9 cellular contexts compared by ENCODE assay signal in genomic region chrX:48531359-48531954, GRCh38. TPM values are rescaled to one million over a fixed set of nuclear protein-coding genes. Genes with fewer than 3 reads are reported as not detected.
DNase-seq lines count a peak whose midpoint lies in the region; ATAC-seq, FAIRE-seq and TF ChIP-seq lines count a peak whose summit lies in the region.
"Had no signal": no experiment of that assay in that cellular context is flagged by ENCODE, and none has a peak within 500 bp of the region (broad histone marks: within the 10 kb centered on the region; RNA-seq: fewer than 3 reads in every experiment).

No MANE protein-coding gene starts in this region.

- H3K27ac Mint-ChIP-seq in activated naive CD8-positive, alpha-beta T cell treated with anti-CD3 and anti-CD28 coated beads, Interleukin-2, amount 50 U/mL, for 24 hours: peak overlapping the region; percentile 78
- H3K27ac Mint-ChIP-seq in immature natural killer cell: peak overlapping the region; percentile 90 to 98 (median 97)

- ATAC-seq in A549 (peak; percentile 70 to 89; a peak in 4 of 6 replicates), GM21723 (IDR thresholded peaks at IDR 0.05; ENCODE audit: unreplicated experiment) (no peak), GM19395 (IDR thresholded peaks at IDR 0.05; ENCODE audit: unreplicated experiment) (no peak)
- peak; percentile 59 for ATAC-seq in activated naive CD8-positive, alpha-beta T cell treated with anti-CD3 and anti-CD28 coated beads, Interleukin-2, amount 50 U/mL, for 24 hours

- H3K27me3 Mint-ChIP-seq in activated naive CD8-positive, alpha-beta T cell treated with anti-CD3 and anti-CD28 coated beads, Interleukin-2, amount 50 U/mL, for 24 hours: no peaks in the 10 kb centered on the region
- peaks cover 0 to 3% (median 0%) of the 10 kb centered on the region in 3 donors for H3K27me3 Mint-ChIP-seq in immature natural killer cell (ENCODE audit: low read depth in 3 of 3)

- peaks cover 10% of the 10 kb centered on the region for H3K4me1 Mint-ChIP-seq in activated naive CD8-positive, alpha-beta T cell treated with anti-CD3 and anti-CD28 coated beads, Interleukin-2, amount 50 U/mL, for 24 hours
- peaks cover 25 to 27% of the 10 kb centered on the region in 2 donors for H3K4me1 Mint-ChIP-seq in immature natural killer cell

- no peak for TF ChIP-seq CTCF in A549 (IDR thresholded peaks at IDR 0.05)

- TF ChIP-seq EP300 in A549 (IDR thresholded peaks at IDR 0.05): no peak

- DNase-seq in A549 (ENCODE audit: low read depth in 1 of 2, low spot score in 1 of 2): peak; percentile 28 to 70
- peak; percentile 44 for DNase-seq in HPDE6-E6E7 (ENCODE audit: extremely low spot score)
- no peak for DNase-seq in activated naive CD8-positive, alpha-beta T cell treated with anti-CD3 and anti-CD28 coated beads, Interleukin-2, amount 50 U/mL, for 24 hours
- peak in 2 of 3 donors; percentile 40 to 53 for DNase-seq in immature natural killer cell
- no peak for DNase-seq in SHP77 treated with DMSO at 0.1 percent for 48 hours (lab: John Stamatoyannopoulos, UW)
- DNase-seq in NCI-H1417 treated with DMSO at 0.1 percent for 48 hours (lab: John Stamatoyannopoulos, UW): no peak

- no peaks in the 10 kb centered on the region for H3K9me3 Mint-ChIP-seq in activated naive CD8-positive, alpha-beta T cell treated with anti-CD3 and anti-CD28 coated beads, Interleukin-2, amount 50 U/mL, for 24 hours
- no peaks in the 10 kb centered on the region for H3K9me3 Mint-ChIP-seq in immature natural killer cell

- no peaks in the 10 kb centered on the region for H3K9me3 ChIP-seq in A549

- no peak overlapping the region for H3K4me3 Mint-ChIP-seq in activated naive CD8-positive, alpha-beta T cell treated with anti-CD3 and anti-CD28 coated beads, Interleukin-2, amount 50 U/mL, for 24 hours
- peak overlapping the region; percentile 23 to 89 (median 74) for H3K4me3 Mint-ChIP-seq in immature natural killer cell

- H3K4me2 ChIP-seq in A549: peak overlapping the region; percentile 47

- POLR2A ChIA-PET in A549 (lab: Yijun Ruan, JAX): interaction anchor here (0.7 to 2.0 kb wide), 2 partner anchors 8 to 881 kb away, joined by 3 to 5 read pairs; partner anchors contain the start of genes ELK1 and TBC1D25

- 37% methylated on average over 4 of the region's 4 CpGs for WGBS in A549 (ENCODE audit: missing lambda C conversion rate)

- peak; percentile 95 for FAIRE-seq in A549 (lab: Jason Lieb, UNC)

- peaks cover 16% of the 10 kb centered on the region for H3K36me3 Mint-ChIP-seq in activated naive CD8-positive, alpha-beta T cell treated with anti-CD3 and anti-CD28 coated beads, Interleukin-2, amount 50 U/mL, for 24 hours (ENCODE audit: low read depth)
- peaks cover 7 to 10% (median 10%) of the 10 kb centered on the region in 3 donors for H3K36me3 Mint-ChIP-seq in immature natural killer cell

- no peak overlapping the region for H3K4me3 ChIP-seq in A549

- peaks cover 15% of the 10 kb centered on the region for H3K4me1 ChIP-seq in A549
- H3K4me1 ChIP-seq: parathyroid adenoma had no signal

- no peak for TF ChIP-seq POLR2A in A549 (IDR thresholded peaks at IDR 0.05; ENCODE audit: low read length)

- H3K27ac ChIP-seq in A549: peak overlapping the region; percentile 69 to 80
- H3K27ac ChIP-seq: parathyroid adenoma had no signal

- no peak for TF ChIP-seq RAD21 in A549 (conservative IDR thresholded peaks at IDR 0.05 in 1 of 2, IDR thresholded peaks at IDR 0.05 in 1 of 2)

- CTCF ChIA-PET in A549 (lab: Yijun Ruan, JAX): no interaction called here

TF ChIP-seq in A549, 52 proteins besides CTCF, POLR2A, EP300 and RAD21:
- TF ChIP-seq KDM1A (IDR thresholded peaks at IDR 0.05; ENCODE audit: low read depth) (no peak), RNF2 (IDR thresholded peaks at IDR 0.05; ENCODE audit: borderline replicate concordance, low read depth) (no peak), SREBF2 (IDR thresholded peaks at IDR 0.05) (no peak), NFE2L2 (conservative IDR thresholded peaks at IDR 0.05; ENCODE audit: low read length) (no peak), FOSL2 (IDR thresholded peaks at IDR 0.05) (no peak), FOSL2 (CRISPR knock-in tag; IDR thresholded peaks at IDR 0.05) (peak; percentile 67), GATA3 (IDR thresholded peaks at IDR 0.05; ENCODE audit: borderline replicate concordance) (no peak), CEBPB (IDR thresholded peaks at IDR 0.05) (no peak)

RNA-seq across cellular contexts. Expression of gene TBC1D25, which starts 8.1 kb away (rescaled TPM):
- 8.6 and 10.8 TPM in 2 replicates for polyA plus RNA-seq in A549 (2011; rRNA removed)
- 18.1 and 19.4 TPM in 2 replicates for polyA plus RNA-seq in A549 (2012; cell fraction: cytosol; rRNA removed)
- 28.9 and 29.3 TPM in 2 replicates for polyA plus RNA-seq in A549 (2012; cell fraction: nucleus; rRNA removed)
- 8.8 to 13.0 TPM (median 11.6 TPM) in 3 replicates for polyA plus RNA-seq in A549 (2017; fragmentation: RNase III; extraction: RNeasy Plus Mini Kit Qiagen cat#74134 plus additional on column Dnase treatment)
- polyA minus RNA-seq in A549 (2011; rRNA and poly(A)+ RNA removed): 14.6 and 21.8 TPM in 2 replicates
- polyA plus RNA-seq in immature natural killer cell: 10 to 100 TPM; 20.0 to 34.9 (median 30.6) TPM

RNA-seq across cellular contexts. Expression of gene EBP, which starts 9.8 kb away (rescaled TPM):
- polyA plus RNA-seq in A549 (2011; rRNA removed): 82.9 and 90.8 TPM in 2 replicates
- polyA plus RNA-seq in A549 (2012; cell fraction: cytosol; rRNA removed): 159 and 179 TPM in 2 replicates
- 211 and 234 TPM in 2 replicates for polyA plus RNA-seq in A549 (2012; cell fraction: nucleus; rRNA removed)
- 114 to 159 TPM (median 142 TPM) in 3 replicates for polyA plus RNA-seq in A549 (2017; fragmentation: RNase III; extraction: RNeasy Plus Mini Kit Qiagen cat#74134 plus additional on column Dnase treatment)
- polyA minus RNA-seq in A549 (2011; rRNA and poly(A)+ RNA removed): 179 and 201 TPM in 2 replicates
- 100 to 1,000 TPM; 184 to 314 (median 233) TPM for polyA plus RNA-seq in immature natural killer cell

RNA-seq across cellular contexts. Expression of gene PORCN, which starts 22.7 kb away (rescaled TPM):
- 9.4 and 13.3 TPM in 2 replicates for polyA plus RNA-seq in A549 (2011; rRNA removed)
- 12.7 and 17.2 TPM in 2 replicates for polyA plus RNA-seq in A549 (2012; cell fraction: cytosol; rRNA removed)
- polyA plus RNA-seq in A549 (2012; cell fraction: nucleus; rRNA removed): 27.6 and 28.6 TPM in 2 replicates
- 15.1 to 18.6 TPM (median 16.8 TPM) in 3 replicates for polyA plus RNA-seq in A549 (2017; fragmentation: RNase III; extraction: RNeasy Plus Mini Kit Qiagen cat#74134 plus additional on column Dnase treatment)
- polyA minus RNA-seq in A549 (2011; rRNA and poly(A)+ RNA removed): 13.5 and 16.4 TPM in 2 replicates
- 10 to 100 TPM; 13.1 to 29.8 (median 18.1) TPM for polyA plus RNA-seq in immature natural killer cell

RNA-seq across cellular contexts. Expression of gene RBM3, which starts 42.8 kb away (rescaled TPM):
- polyA plus RNA-seq in A549 (2011; rRNA removed) (214 and 337 TPM in 2 replicates), A549 (2017; fragmentation: RNase III; extraction: RNeasy Plus Mini Kit Qiagen cat#74134 plus additional on column Dnase treatment) (345 to 446 TPM (median 353 TPM) in 3 replicates), immature natural killer cell (100 to 1,000 TPM; 251 to 286 (median 252) TPM)
- 186 and 205 TPM in 2 replicates for polyA plus RNA-seq in A549 (2012; cell fraction: cytosol; rRNA removed)
- 145 and 200 TPM in 2 replicates for polyA plus RNA-seq in A549 (2012; cell fraction: nucleus; rRNA removed)
- 260 and 279 TPM in 2 replicates for polyA minus RNA-seq in A549 (2011; rRNA and poly(A)+ RNA removed)

RNA-seq across cellular contexts. Expression of gene FTSJ1, which starts 55.5 kb away (rescaled TPM):
- polyA plus RNA-seq in A549 (2011; rRNA removed) (36.2 and 37.1 TPM in 2 replicates), A549 (2017; fragmentation: RNase III; extraction: RNeasy Plus Mini Kit Qiagen cat#74134 plus additional on column Dnase treatment) (71.2 to 75.3 TPM (median 71.3 TPM) in 3 replicates), immature natural killer cell (100 to 1,000 TPM in 1 of 3 donors, 10 to 100 TPM in 2; 73.5 to 115 (median 85.0) TPM)
- 58.7 and 66.2 TPM in 2 replicates for polyA plus RNA-seq in A549 (2012; cell fraction: cytosol; rRNA removed)
- polyA plus RNA-seq in A549 (2012; cell fraction: nucleus; rRNA removed): 120 and 127 TPM in 2 replicates
- 30.0 and 36.7 TPM in 2 replicates for polyA minus RNA-seq in A549 (2011; rRNA and poly(A)+ RNA removed)

Comparison
In these comparisons a context has a peak if more than half of its experiments do, and no peak if none do; other contexts are left out.
1. ATAC-seq: peak in A549 (2 of 2) and activated naive CD8-positive, alpha-beta T cell treated with anti-CD3 and anti-CD28 coated beads, Interleukin-2, amount 50 U/mL, for 24 hours (single experiment); none in GM21723 (single experiment) and GM19395 (single experiment).
2. DNase-seq: peak in A549 (2 of 2), HPDE6-E6E7 (single experiment) and immature natural killer cell (2 of 3); none in activated naive CD8-positive, alpha-beta T cell treated with anti-CD3 and anti-CD28 coated beads, Interleukin-2, amount 50 U/mL, for 24 hours (single experiment), SHP77 treated with DMSO at 0.1 percent for 48 hours (single experiment) and NCI-H1417 treated with DMSO at 0.1 percent for 48 hours (single experiment).